14 cellular contexts compared by ENCODE assay signal in genomic region chr12:78473136-78473535, GRCh38.
DNase-seq lines count a peak whose midpoint lies in the region; ATAC-seq, FAIRE-seq and TF ChIP-seq lines count a peak whose summit lies in the region.
"Had no signal": no experiment of that assay in that cellular context is flagged by ENCODE, and none has a peak within 500 bp of the region (broad histone marks: within the 10 kb centered on the region; RNA-seq: fewer than 3 reads in every experiment).

No MANE protein-coding gene starts in this region.

- DNase-seq in Daoy (ENCODE audit: low read depth) (peak; percentile 5), NCI-H2171 (lab: John Stamatoyannopoulos, UW) (peak; percentile 21), astrocyte of the hippocampus (ENCODE audit: low read depth, low spot score) (peak; percentile 42), foreskin fibroblast (peak; percentile 15 to 57), HepG2 (ENCODE audit: low spot score) (no peak), aorta (no peak)
- no peak for DNase-seq in stimulated activated CD4-positive, alpha-beta T cell treated with anti-CD3 and anti-CD28 coated beads, Interleukin-4, amount 100 ng/mL, for 1 hour
- DNase-seq: amniotic stem cell, Karpas-422, NCI-H1436 treated with DMSO at 0.1 percent for 48 hours, NCI-H524 treated with DMSO at 0.1 percent for 48 hours had no signal

- CTCF ChIA-PET in HepG2 (lab: Yijun Ruan, JAX; ENCODE audit: low intra/inter-chr PET ratio, low total read pairs), result no interaction called here

- H4K20me1 ChIP-seq in HepG2 (ENCODE audit: insufficient read depth, low read length), result no peaks in the 10 kb centered on the region

- POLR2A ChIA-PET in HepG2 (lab: Yijun Ruan, JAX), result no interaction called here

- no peaks in the 10 kb centered on the region for H3K79me2 ChIP-seq in HepG2 (ENCODE audit: insufficient read depth, low read length)

- no TSS peak for BruUV-seq in HepG2 (replicated peaks; lab: Mats Ljungman, UMichigan)

- H3K27ac ChIP-seq in HepG2 (ENCODE audit: extremely low read length, insufficient read depth, low read length) (no peak overlapping the region), aorta (ENCODE audit: low read depth in 1 of 2, low read length in 2 of 2) (no peak overlapping the region)

- TF ChIP-seq EP300 in HepG2 (IDR thresholded peaks at IDR 0.05; ENCODE audit: low read depth in 2 of 2, low read length in 2 of 2), result no peak
- TF ChIP-seq EP300 in HepG2 (CRISPR knock-in tag; IDR thresholded peaks at IDR 0.05; ENCODE audit: borderline replicate concordance), result no peak

- TF ChIP-seq POLR2A in HepG2 (IDR thresholded peaks at IDR 0.05; ENCODE audit: insufficient read depth in 1 of 2, low read depth in 2 of 2, low read length in 2 of 2), result no peak

- H2AFZ ChIP-seq in HepG2 (ENCODE audit: low read length), result no peak overlapping the region

- in situ Hi-C loops in HepG2 (cut with HindIII; ENCODE audit: extremely low pct_ligation_motif_present, low pct_unique_long_range_greater_than_20kb), result no loop called here

- H3K9me3 ChIP-seq in HepG2 (ENCODE audit: low read length) (no peaks in the 10 kb centered on the region), aorta (ENCODE audit: control insufficient read depth, low read length) (no peaks in the 10 kb centered on the region)

- no peak overlapping the region for H3K9ac ChIP-seq in HepG2 (ENCODE audit: insufficient read depth, low read depth, low read length)

- H3K4me3 ChIP-seq in foreskin fibroblast (ENCODE audit: low read depth in 1 of 2, low read length in 2 of 2), result no peak overlapping the region
- H3K4me3 ChIP-seq in HepG2 (replicated peaks in 1 of 3; ENCODE audit: insufficient read depth in 1 of 3, low read depth in 2 of 3, low read length in 3 of 3), result no peak overlapping the region
- H3K4me3 ChIP-seq in aorta (ENCODE audit: low read length in 2 of 2), result no peak overlapping the region

- no peak overlapping the region for H3K4me2 ChIP-seq in HepG2 (ENCODE audit: low read depth, low read length)

- TF ChIP-seq RAD21 in HepG2 (CRISPR knock-in tag; IDR thresholded peaks at IDR 0.05), result no peak

- TF ChIP-seq CTCF in foreskin fibroblast (IDR thresholded peaks at IDR 0.05; ENCODE audit: low read depth, low read length), result no peak
- TF ChIP-seq CTCF in HepG2 (CRISPR knock-in tag; IDR thresholded peaks at IDR 0.05), result no peak

- H3K27me3 ChIP-seq in HepG2 (ENCODE audit: control insufficient read depth in 1 of 2, insufficient read depth in 2 of 2, low read length in 2 of 2) (no peaks in the 10 kb centered on the region), aorta (ENCODE audit: control insufficient read depth in 1 of 2, insufficient read depth in 2 of 2, low read length in 1 of 2) (no peaks in the 10 kb centered on the region)

- no peak for FAIRE-seq in HepG2 (lab: Jason Lieb, UNC)

- WGBS in HepG2 (ENCODE audit: low lambda C conversion rate), result 2% methylated on average over 2 of the region's 2 CpGs
- WGBS in aorta, 2 donors, result 13 to 24% methylated on average over 2 of the region's 2 CpGs

- H3K36me3 ChIP-seq in HepG2 (replicated peaks in 1 of 2; ENCODE audit: control insufficient read depth in 1 of 2, insufficient read depth in 2 of 2, low read length in 2 of 2) (no peaks in the 10 kb centered on the region), aorta (ENCODE audit: control insufficient read depth in 1 of 2, insufficient read depth in 2 of 2, low read length in 1 of 2) (no peaks in the 10 kb centered on the region)

- ATAC-seq in HepG2 (no peak), aorta (ENCODE audit: low FRiP score) (no peak), HG02642 (IDR thresholded peaks at IDR 0.05; ENCODE audit: poor library complexity, unreplicated experiment) (no peak)
- ATAC-seq: Panc1, WTC11 had no signal

- intact Hi-C loops in HepG2 (cut with micrococcal nuclease; ENCODE audit: unreplicated experiment) (no loop called here), aorta (cut with DNase I) (no loop called here)

- H3K4me1 ChIP-seq in HepG2 (ENCODE audit: insufficient read depth, low read length) (no peaks in the 10 kb centered on the region), aorta (ENCODE audit: control insufficient read depth in 1 of 2, insufficient read depth in 2 of 2, low read length in 2 of 2) (no peaks in the 10 kb centered on the region)

TF ChIP-seq in HepG2, 621 proteins besides CTCF, POLR2A, EP300 and RAD21 (continues in another document):
- TF ChIP-seq ZMAT5 (CRISPR knock-in tag; IDR thresholded peaks at IDR 0.05; ENCODE audit: borderline replicate concordance, low read depth) (no peak), ZNF484 (CRISPR knock-in tag; IDR thresholded peaks at IDR 0.05; ENCODE audit: borderline replicate concordance, low read depth) (no peak), ZSCAN9 (CRISPR knock-in tag; IDR thresholded peaks at IDR 0.05; ENCODE audit: borderline replicate concordance) (no peak), AKAP8 (CRISPR knock-in tag; IDR thresholded peaks at IDR 0.05) (no peak), TSC22D2 (CRISPR knock-in tag; IDR thresholded peaks at IDR 0.05; ENCODE audit: borderline replicate concordance) (no peak), ZSCAN29 (CRISPR knock-in tag; conservative IDR thresholded peaks at IDR 0.05) (no peak), ZNF142 (CRISPR knock-in tag; IDR thresholded peaks at IDR 0.05) (no peak), ATRX (CRISPR knock-in tag; IDR thresholded peaks at IDR 0.05; ENCODE audit: borderline replicate concordance) (no peak), ZNF639 (CRISPR knock-in tag; conservative IDR thresholded peaks at IDR 0.05) (no peak), SKI (IDR thresholded peaks at IDR 0.05; ENCODE audit: partially characterized antibody) (no peak), GATAD1 (CRISPR knock-in tag; IDR thresholded peaks at IDR 0.05) (no peak), KDM4B (CRISPR knock-in tag; IDR thresholded peaks at IDR 0.05) (no peak), ZNF678 (CRISPR knock-in tag; IDR thresholded peaks at IDR 0.05) (no peak), NBN (conservative IDR thresholded peaks at IDR 0.05) (no peak), ZNF234 (CRISPR knock-in tag; conservative IDR thresholded peaks at IDR 0.05) (no peak), ZNF83 (CRISPR knock-in tag; IDR thresholded peaks at IDR 0.05; ENCODE audit: borderline replicate concordance) (no peak), ZNF350 (CRISPR knock-in tag; IDR thresholded peaks at IDR 0.05; ENCODE audit: borderline replicate concordance, low read depth) (no peak), ZBTB1 (CRISPR knock-in tag; IDR thresholded peaks at IDR 0.05; ENCODE audit: borderline replicate concordance) (no peak), MXI1 (IDR thresholded peaks at IDR 0.05; ENCODE audit: borderline replicate concordance, low read depth, low read length) (no peak)

Comparison
In these comparisons a context has a peak if more than half of its experiments do, and no peak if none do; other contexts are left out.
1. DNase-seq: peak in Daoy (single experiment), NCI-H2171 (single experiment), astrocyte of the hippocampus (single experiment) and foreskin fibroblast (2 of 2); none in stimulated activated CD4-positive, alpha-beta T cell treated with anti-CD3 and anti-CD28 coated beads, Interleukin-4, amount 100 ng/mL, for 1 hour (single experiment), HepG2 (single experiment) and aorta (0 of 2).